ENCODE assay signal across 11 cellular contexts in the genomic region with DNA sequence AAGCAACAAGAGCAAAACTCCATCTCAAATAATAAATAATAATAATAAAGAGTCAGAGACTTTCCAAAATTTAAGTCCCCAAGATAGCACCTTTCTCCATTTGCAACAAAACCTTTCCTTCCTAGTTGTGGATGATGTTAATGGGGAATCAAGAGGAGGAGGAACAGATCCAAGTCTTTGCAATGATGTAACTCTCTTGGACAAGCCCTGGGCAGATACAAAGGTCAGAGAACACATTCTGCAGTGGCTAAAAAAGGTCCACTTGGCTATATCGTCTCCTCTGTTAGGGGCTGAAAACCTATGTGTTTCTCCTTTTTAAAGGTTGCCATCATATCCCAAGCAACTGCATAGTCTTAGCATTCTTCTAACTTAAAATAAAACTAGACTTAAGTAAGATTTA.
"Had no signal": no experiment of that assay in that cellular context is flagged by ENCODE, and none has a peak within 500 bp of the region (broad histone marks: within the 10 kb centered on the region; RNA-seq: fewer than 3 reads in every experiment).

No MANE protein-coding gene starts in this region.

- H3K9ac ChIP-seq: GM23248 had no signal

- H3K4me1 ChIP-seq: HAP-1 had no signal

- DNase-seq: GM23248, GOT3, H7, H9, HCEC 1CT, HFFc6 had no signal

- H3K4me3 ChIP-seq: GM23248, GM23338, HAP-1 had no signal

- H3K4me2 ChIP-seq: GM23338 had no signal

- H3K36me3 ChIP-seq: HAP-1 had no signal

- H3K9me3 ChIP-seq: HAP-1 had no signal

- FAIRE-seq: H1, H54 had no signal

- ATAC-seq: GM23338, HCT116 had no signal

- H2AFZ ChIP-seq: GM23248, GM23338 had no signal

- H3K27ac ChIP-seq: GM23248 had no signal
